15 cellular contexts compared by ENCODE assay signal in the genomic region with DNA sequence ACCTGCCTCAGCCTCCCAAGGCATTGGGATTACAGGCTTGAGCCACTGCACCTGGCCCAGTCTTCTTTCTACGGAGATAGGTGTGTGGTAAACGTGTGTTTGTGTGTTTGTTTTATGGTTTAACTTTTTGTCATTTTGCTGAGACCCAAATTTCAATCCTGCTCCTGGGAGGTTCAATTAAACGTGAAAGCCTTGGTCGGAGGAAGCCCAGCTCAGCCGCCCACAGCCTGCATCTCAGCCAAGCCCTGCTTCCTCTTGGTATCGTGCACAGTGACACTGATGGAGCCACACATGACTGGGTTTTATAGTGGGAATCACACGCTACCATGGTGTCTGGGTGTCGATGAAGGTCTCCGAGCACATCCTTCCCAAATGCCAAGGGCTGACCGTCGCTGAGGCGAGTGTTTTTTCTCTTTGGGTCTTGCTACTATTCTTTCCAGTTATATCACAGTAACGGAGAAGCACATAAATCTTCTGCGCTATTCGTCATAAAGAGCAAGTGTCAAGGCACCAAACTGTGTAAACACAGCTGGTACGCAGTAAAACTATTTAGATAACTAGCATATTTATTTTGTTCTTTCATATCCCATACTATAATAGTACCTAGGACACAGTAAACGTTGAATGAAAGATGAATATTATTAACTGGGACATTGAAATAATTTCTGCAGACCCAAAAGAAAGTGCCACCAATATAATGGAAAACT. TPM values are rescaled to one million over a fixed set of nuclear protein-coding genes. Genes with fewer than 3 reads are reported as not detected.
A peak's percentile ranks its signal among the peaks of the same experiment; 100 is the strongest.
DNase-seq lines count a peak whose midpoint lies in the region; ATAC-seq and TF ChIP-seq lines count a peak whose summit lies in the region.
"Had no signal": no experiment of that assay in that cellular context is flagged by ENCODE, and none has a peak within 500 bp of the region (broad histone marks: within the 10 kb centered on the region; RNA-seq: fewer than 3 reads in every experiment).

No MANE protein-coding gene starts in this region.

- TF ChIP-seq CTCF in chondrocyte (IDR thresholded peaks at IDR 0.05) (no peak), progenitor cell of endocrine pancreas (IDR thresholded peaks at IDR 0.05; ENCODE audit: unreplicated experiment) (no peak), GM23338 (conservative IDR thresholded peaks at IDR 0.05; ENCODE audit: low read depth in 2 of 2) (no peak)

- no peaks in the 10 kb centered on the region for H3K27me3 ChIP-seq in GM23338 (ENCODE audit: insufficient read depth)
- H3K27me3 ChIP-seq: breast epithelium, sigmoid colon, upper lobe of left lung had no signal

- no peaks in the 10 kb centered on the region for H3K27me3 Mint-ChIP-seq in chondrocyte (ENCODE audit: low read depth)
- no peaks in the 10 kb centered on the region for H3K27me3 Mint-ChIP-seq in progenitor cell of endocrine pancreas
- H3K27me3 Mint-ChIP-seq in GM23338 (ENCODE audit: insufficient read depth, low read depth, poor library complexity) = no peaks in the 10 kb centered on the region
- H3K27me3 Mint-ChIP-seq: activated T-cell treated with anti-CD3 and anti-CD28 coated beads, Interleukin-2, amount 50 U/mL, for 24 hours; naive thymus-derived CD8-positive, alpha-beta T cell had no signal

- H3K4me3 Mint-ChIP-seq in chondrocyte (ENCODE audit: unreplicated experiment) = no peak overlapping the region
- no peak overlapping the region for H3K4me3 Mint-ChIP-seq in progenitor cell of endocrine pancreas (ENCODE audit: low read depth)
- no peak overlapping the region for H3K4me3 Mint-ChIP-seq in GM23338
- H3K4me3 Mint-ChIP-seq: activated T-cell treated with anti-CD3 and anti-CD28 coated beads, Interleukin-2, amount 50 U/mL, for 24 hours; H9; naive thymus-derived CD8-positive, alpha-beta T cell had no signal

- H3K4me2 ChIP-seq in GM23338 = no peak overlapping the region

- H3K4me3 ChIP-seq in GM23338 = no peak overlapping the region
- H3K4me3 ChIP-seq: breast epithelium, sigmoid colon, upper lobe of left lung had no signal

- DNase-seq in DMS53 (lab: John Stamatoyannopoulos, UW) = peak; percentile 28
- DNase-seq in DMS53 treated with DMSO at 0.1 percent for 48 hours (lab: John Stamatoyannopoulos, UW; ENCODE audit: unreplicated experiment) = no peak
- peak; percentile 21 for DNase-seq in NCI-H146 treated with DMSO at 0.1 percent for 48 hours (lab: John Stamatoyannopoulos, UW; ENCODE audit: unreplicated experiment)
- no peak for DNase-seq in chondrocyte (ENCODE audit: low spot score)
- no peak for DNase-seq in progenitor cell of endocrine pancreas (ENCODE audit: low spot score, unreplicated experiment)
- no peak for DNase-seq in GM23338 (ENCODE audit: low spot score)
- no peak for DNase-seq in NCI-H1092 treated with DMSO at 0.1 percent for 48 hours (lab: John Stamatoyannopoulos, UW)
- DNase-seq: cortex of kidney had no signal

- H4K20me1 ChIP-seq in GM23338 (replicated peaks; ENCODE audit: insufficient read depth) = no peaks in the 10 kb centered on the region

- H3K79me2 ChIP-seq in GM23338 (replicated peaks; ENCODE audit: insufficient read depth) = no peaks in the 10 kb centered on the region

- peak overlapping the region; percentile 9 for H3K27ac Mint-ChIP-seq in chondrocyte (ENCODE audit: unreplicated experiment)
- H3K27ac Mint-ChIP-seq in progenitor cell of endocrine pancreas = peak overlapping the region; percentile 60
- no peak overlapping the region for H3K27ac Mint-ChIP-seq in GM23338
- H3K27ac Mint-ChIP-seq: activated T-cell treated with anti-CD3 and anti-CD28 coated beads, Interleukin-2, amount 50 U/mL, for 24 hours; H9 had no signal

- no peaks in the 10 kb centered on the region for H3F3A ChIP-seq in GM23338 (replicated peaks; ENCODE audit: low read depth)

- H2AFZ ChIP-seq in GM23338 = no peak overlapping the region

- ATAC-seq in HG03432 (IDR thresholded peaks at IDR 0.05; ENCODE audit: unreplicated experiment) (no peak), GM23338 (no peak)

- H3K36me3 Mint-ChIP-seq in chondrocyte (ENCODE audit: low read depth) (peaks cover 7% of the 10 kb centered on the region), progenitor cell of endocrine pancreas (ENCODE audit: insufficient read depth) (peaks cover 2% of the 10 kb centered on the region), GM23338 (ENCODE audit: low read depth) (no peaks in the 10 kb centered on the region)

- no peaks in the 10 kb centered on the region for H3K36me3 ChIP-seq in GM23338 (ENCODE audit: insufficient read depth)
- H3K36me3 ChIP-seq: breast epithelium had no signal

- no peak overlapping the region for H3K27ac ChIP-seq in GM23338 (ENCODE audit: low read depth)
- H3K27ac ChIP-seq: breast epithelium, sigmoid colon, upper lobe of left lung had no signal

- H3K9me3 Mint-ChIP-seq in chondrocyte (ENCODE audit: low read depth) (no peaks in the 10 kb centered on the region), progenitor cell of endocrine pancreas (ENCODE audit: low read depth) (no peaks in the 10 kb centered on the region), GM23338 (no peaks in the 10 kb centered on the region)
- H3K9me3 Mint-ChIP-seq: activated T-cell treated with anti-CD3 and anti-CD28 coated beads, Interleukin-2, amount 50 U/mL, for 24 hours; H9; naive thymus-derived CD8-positive, alpha-beta T cell had no signal

- H3K9me2 ChIP-seq in GM23338 (ENCODE audit: insufficient read depth) = no peaks in the 10 kb centered on the region

- H3K4me1 Mint-ChIP-seq in chondrocyte (ENCODE audit: low read depth) (peaks cover 17% of the 10 kb centered on the region), progenitor cell of endocrine pancreas (ENCODE audit: low read depth) (peaks cover 30% of the 10 kb centered on the region), GM23338 (no peaks in the 10 kb centered on the region; the same call in 2 of the 3 replicates)

- H3K4me1 ChIP-seq in GM23338 (ENCODE audit: insufficient read depth) = no peaks in the 10 kb centered on the region
- H3K4me1 ChIP-seq: breast epithelium, upper lobe of left lung had no signal

TF ChIP-seq in GM23338, 12 proteins besides CTCF, POLR2A, EP300 and RAD21:
- TF ChIP-seq, protein P1, sequence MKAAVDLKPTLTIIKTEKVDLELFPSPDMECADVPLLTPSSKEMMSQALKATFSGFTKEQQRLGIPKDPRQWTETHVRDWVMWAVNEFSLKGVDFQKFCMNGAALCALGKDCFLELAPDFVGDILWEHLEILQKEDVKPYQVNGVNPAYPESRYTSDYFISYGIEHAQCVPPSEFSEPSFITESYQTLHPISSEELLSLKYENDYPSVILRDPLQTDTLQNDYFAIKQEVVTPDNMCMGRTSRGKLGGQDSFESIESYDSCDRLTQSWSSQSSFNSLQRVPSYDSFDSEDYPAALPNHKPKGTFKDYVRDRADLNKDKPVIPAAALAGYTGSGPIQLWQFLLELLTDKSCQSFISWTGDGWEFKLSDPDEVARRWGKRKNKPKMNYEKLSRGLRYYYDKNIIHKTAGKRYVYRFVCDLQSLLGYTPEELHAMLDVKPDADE (IDR thresholded peaks at IDR 0.05) = no peak
- TF ChIP-seq ZNF331 (CRISPR knock-in tag; IDR thresholded peaks at IDR 0.05; ENCODE audit: low read depth) = no peak
- TF ChIP-seq CREB1 (CRISPR knock-in tag; IDR thresholded peaks at IDR 0.05; ENCODE audit: low read depth) = no peak
- no peak for TF ChIP-seq STAT1 (IDR thresholded peaks at IDR 0.05; ENCODE audit: unreplicated experiment)
- TF ChIP-seq POLR2AphosphoS5 (IDR thresholded peaks at IDR 0.05; ENCODE audit: low read depth) = no peak
- no peak for TF ChIP-seq ZNF114 (CRISPR knock-in tag; IDR thresholded peaks at IDR 0.05)
- no peak for TF ChIP-seq JUNB (IDR thresholded peaks at IDR 0.05; ENCODE audit: unreplicated experiment)
- TF ChIP-seq, protein P2, sequence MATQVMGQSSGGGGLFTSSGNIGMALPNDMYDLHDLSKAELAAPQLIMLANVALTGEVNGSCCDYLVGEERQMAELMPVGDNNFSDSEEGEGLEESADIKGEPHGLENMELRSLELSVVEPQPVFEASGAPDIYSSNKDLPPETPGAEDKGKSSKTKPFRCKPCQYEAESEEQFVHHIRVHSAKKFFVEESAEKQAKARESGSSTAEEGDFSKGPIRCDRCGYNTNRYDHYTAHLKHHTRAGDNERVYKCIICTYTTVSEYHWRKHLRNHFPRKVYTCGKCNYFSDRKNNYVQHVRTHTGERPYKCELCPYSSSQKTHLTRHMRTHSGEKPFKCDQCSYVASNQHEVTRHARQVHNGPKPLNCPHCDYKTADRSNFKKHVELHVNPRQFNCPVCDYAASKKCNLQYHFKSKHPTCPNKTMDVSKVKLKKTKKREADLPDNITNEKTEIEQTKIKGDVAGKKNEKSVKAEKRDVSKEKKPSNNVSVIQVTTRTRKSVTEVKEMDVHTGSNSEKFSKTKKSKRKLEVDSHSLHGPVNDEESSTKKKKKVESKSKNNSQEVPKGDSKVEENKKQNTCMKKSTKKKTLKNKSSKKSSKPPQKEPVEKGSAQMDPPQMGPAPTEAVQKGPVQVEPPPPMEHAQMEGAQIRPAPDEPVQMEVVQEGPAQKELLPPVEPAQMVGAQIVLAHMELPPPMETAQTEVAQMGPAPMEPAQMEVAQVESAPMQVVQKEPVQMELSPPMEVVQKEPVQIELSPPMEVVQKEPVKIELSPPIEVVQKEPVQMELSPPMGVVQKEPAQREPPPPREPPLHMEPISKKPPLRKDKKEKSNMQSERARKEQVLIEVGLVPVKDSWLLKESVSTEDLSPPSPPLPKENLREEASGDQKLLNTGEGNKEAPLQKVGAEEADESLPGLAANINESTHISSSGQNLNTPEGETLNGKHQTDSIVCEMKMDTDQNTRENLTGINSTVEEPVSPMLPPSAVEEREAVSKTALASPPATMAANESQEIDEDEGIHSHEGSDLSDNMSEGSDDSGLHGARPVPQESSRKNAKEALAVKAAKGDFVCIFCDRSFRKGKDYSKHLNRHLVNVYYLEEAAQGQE (IDR thresholded peaks at IDR 0.05; ENCODE audit: unreplicated experiment) = no peak
TF ChIP-seq in GM23338: peak in this region for 0.

RNA-seq across cellular contexts. Expression of gene HLCS, which starts 39.3 kb away (rescaled TPM):
- total RNA-seq in chondrocyte (27.0 to 32.9 TPM (median 30.4 TPM) in 3 replicates), progenitor cell of endocrine pancreas (32.3 and 34.3 TPM in 2 replicates)
- 14.7 and 28.9 TPM in 2 replicates for total RNA-seq in GM23338 (2014; rRNA removed; shearing (Covaris generic))
- polyA plus RNA-seq in GM23338 (2016; fragmentation: Nextera tagmentation; extraction: Ambion mirVana) = 5.0 and 6.1 TPM in 2 replicates

Comparison
In these comparisons a context has a peak if more than half of its experiments do, and no peak if none do; other contexts are left out.
1. DNase-seq: peak in DMS53 (single experiment) and NCI-H146 treated with DMSO at 0.1 percent for 48 hours (single experiment); none in DMS53 treated with DMSO at 0.1 percent for 48 hours (single experiment), chondrocyte (single experiment), progenitor cell of endocrine pancreas (single experiment), GM23338 (single experiment) and NCI-H1092 treated with DMSO at 0.1 percent for 48 hours (single experiment).